Comparison of ENCODE assay signal across 23 cellular contexts in genomic region chr15:26065723-26066122, GRCh38.
DNase-seq lines count a peak whose midpoint lies in the region; TF ChIP-seq lines count a peak whose summit lies in the region.
"Had no signal": no experiment of that assay in that cellular context is flagged by ENCODE, and none has a peak within 500 bp of the region (broad histone marks: within the 10 kb centered on the region; RNA-seq: fewer than 3 reads in every experiment).

No MANE protein-coding gene starts in this region.

- H3K27ac ChIP-seq in mesendoderm (ENCODE audit: low read depth, low read length), result no peak overlapping the region
- H3K27ac ChIP-seq: SK-N-MC had no signal

- H3K4ac ChIP-seq in mesendoderm (ENCODE audit: low read depth, low read length), result no peak overlapping the region

- H3K79me1 ChIP-seq in mesendoderm (ENCODE audit: low read length), result no peaks in the 10 kb centered on the region

- H3K4me1 ChIP-seq in mesendoderm (ENCODE audit: control insufficient read depth, low read depth, low read length), result no peaks in the 10 kb centered on the region

- H3K4me1 Mint-ChIP-seq in chondrocyte (ENCODE audit: low read depth), result peaks cover 6% of the 10 kb centered on the region
- H3K4me1 Mint-ChIP-seq: CD14-positive monocyte had no signal

- H3K4me3 ChIP-seq in H7 (ENCODE audit: insufficient read depth, low read depth, low read length) (no peak overlapping the region), mesendoderm (ENCODE audit: low read length) (no peak overlapping the region)
- H3K4me3 ChIP-seq: GM12878, HAP-1, SK-N-MC had no signal

- no peak overlapping the region for H3K4me3 Mint-ChIP-seq in chondrocyte (ENCODE audit: unreplicated experiment)
- H3K4me3 Mint-ChIP-seq: CD14-positive monocyte, T-helper 17 cell had no signal

- H2BK120ac ChIP-seq in mesendoderm (ENCODE audit: low read depth, low read length), result no peak overlapping the region

- H4K5ac ChIP-seq in mesendoderm (ENCODE audit: low read length), result no peak overlapping the region

- H2BK15ac ChIP-seq in mesendoderm (replicated peaks; ENCODE audit: low read depth), result no peak overlapping the region

- H2BK5ac ChIP-seq in mesendoderm (ENCODE audit: low read length), result no peak overlapping the region

- no peak overlapping the region for H3K18ac ChIP-seq in mesendoderm (ENCODE audit: low read length)

- no peak overlapping the region for H3K27ac Mint-ChIP-seq in chondrocyte (ENCODE audit: unreplicated experiment)
- H3K27ac Mint-ChIP-seq: CD14-positive monocyte, IgD-negative memory B cell, T-helper 17 cell had no signal

- no peak overlapping the region for H3K4me2 ChIP-seq in mesendoderm (ENCODE audit: low read length)

- H3K36me3 Mint-ChIP-seq in chondrocyte (ENCODE audit: low read depth), result no peaks in the 10 kb centered on the region
- H3K36me3 Mint-ChIP-seq: CD14-positive monocyte, IgD-negative memory B cell had no signal

- H3K27me3 ChIP-seq in H7 (ENCODE audit: control insufficient read depth, insufficient read depth, low read length), result no peaks in the 10 kb centered on the region
- H3K27me3 ChIP-seq in mesendoderm (ENCODE audit: insufficient read depth, low read length, poor library complexity), result no peaks in the 10 kb centered on the region

- H4K8ac ChIP-seq in mesendoderm (ENCODE audit: low read depth, low read length), result no peak overlapping the region

- H3K27me3 Mint-ChIP-seq in chondrocyte (ENCODE audit: low read depth), result peaks cover 20% of the 10 kb centered on the region

- H3K23ac ChIP-seq in mesendoderm (ENCODE audit: low read length), result no peak overlapping the region

- no peak overlapping the region for H3K9ac ChIP-seq in mesendoderm (ENCODE audit: low read length)

- DNase-seq in COLO668 (lab: John Stamatoyannopoulos, UW; ENCODE audit: unreplicated experiment) (peak; percentile 5), H7 (peak; percentile 47), chondrocyte (ENCODE audit: low spot score) (no peak), mesendoderm (peak; percentile 64), NCI-H1105 treated with DMSO at 0.1 percent for 48 hours (lab: John Stamatoyannopoulos, UW) (no peak), NCI-H526 (lab: John Stamatoyannopoulos, UW) (no peak), NCI-H146 (lab: John Stamatoyannopoulos, UW) (no peak)
- DNase-seq: DMS79, Karpas-422, NCI-H1436, NCI-H1930, NCI-H226, NCI-H510A treated with DMSO at 0.1 percent for 48 hours, NCI-H82, PC-3, SHP77, SW 1271, T-helper 17 cell had no signal

- TF ChIP-seq CTCF in chondrocyte (IDR thresholded peaks at IDR 0.05), result peak; percentile 21

- no peaks in the 10 kb centered on the region for H3K79me2 ChIP-seq in mesendoderm (ENCODE audit: control insufficient read depth, insufficient read depth, low read length)

- no peaks in the 10 kb centered on the region for H3K9me3 Mint-ChIP-seq in chondrocyte (ENCODE audit: low read depth)
- H3K9me3 Mint-ChIP-seq: IgD-negative memory B cell had no signal

- no peak overlapping the region for H3K56ac ChIP-seq in mesendoderm (ENCODE audit: low read length)

- H3K36me3 ChIP-seq in H7 (replicated peaks; ENCODE audit: control insufficient read depth, insufficient read depth, low read length) (no peaks in the 10 kb centered on the region), mesendoderm (ENCODE audit: control insufficient read depth, insufficient read depth, low read length) (no peaks in the 10 kb centered on the region)
- H3K36me3 ChIP-seq: HAP-1 had no signal

- H2AK5ac ChIP-seq in mesendoderm (ENCODE audit: low read length), result no peak overlapping the region

- WGBS in mesendoderm (ENCODE audit: extremely low coverage, insufficient coverage, low lambda C conversion rate), result no CpG with 5 or more reads among the region's 2 CpGs

Comparison
In these comparisons a context has a peak if more than half of its experiments do, and no peak if none do; other contexts are left out.
1. DNase-seq: peak in COLO668 (single experiment), H7 (single experiment) and mesendoderm (single experiment); none in chondrocyte (single experiment), NCI-H1105 treated with DMSO at 0.1 percent for 48 hours (single experiment), NCI-H526 (0 of 2) and NCI-H146 (single experiment).